In the genomic region with DNA sequence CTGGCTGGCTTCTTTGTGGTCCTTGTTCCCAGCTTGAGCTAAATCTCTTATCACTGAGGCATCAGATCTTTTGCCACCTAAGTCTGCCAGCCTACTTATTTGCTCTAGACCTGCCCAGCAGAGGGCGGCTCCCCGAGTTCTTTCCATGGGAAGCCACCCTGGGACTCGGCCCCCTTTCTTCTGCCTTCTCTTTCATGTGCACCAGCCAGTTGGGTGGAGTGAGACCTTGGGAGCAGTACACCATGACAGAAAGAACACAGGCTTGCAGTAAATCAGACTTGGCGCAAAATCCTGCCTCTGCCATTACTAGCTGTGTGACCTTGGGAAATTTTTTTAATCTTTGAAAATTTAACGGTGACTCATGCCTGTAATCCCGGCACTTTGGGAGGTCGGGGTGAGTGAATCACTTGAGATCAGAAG, we compare ENCODE assay signal across 8 cellular contexts. TPM values are rescaled to one million over a fixed set of nuclear protein-coding genes. Genes with fewer than 3 reads are reported as not detected.
DNase-seq lines count a peak whose midpoint lies in the region; ATAC-seq and TF ChIP-seq lines count a peak whose summit lies in the region.

No MANE protein-coding gene starts in this region.

- H3K27me3 ChIP-seq in CD4-positive, alpha-beta T cell (ENCODE audit: control insufficient read depth, insufficient read depth, low read length) = no peaks in the 10 kb centered on the region
- H3K27me3 ChIP-seq in foreskin keratinocyte = no peaks in the 10 kb centered on the region
- H3K27me3 ChIP-seq in upper lobe of right lung = no peaks in the 10 kb centered on the region

- intact Hi-C loops in CD4-positive, alpha-beta T cell (cut with DNase I, micrococcal nuclease) = loop anchor here in 1 of 2 experiments (10.0 kb wide), 1 partner anchor 48 kb away; a partner anchor contains a TSS
- intact Hi-C loops in upper lobe of right lung (cut with DNase I) = no loop called here

- H3K36me3 ChIP-seq in upper lobe of right lung = no peaks in the 10 kb centered on the region

- H3K36me3 Mint-ChIP-seq in CD4-positive, alpha-beta T cell (ENCODE audit: low read depth) = no peaks in the 10 kb centered on the region

- POLR2A ChIA-PET in CD4-positive, alpha-beta T cell (lab: Charles Lee) = interaction anchor here (0.6 to 1.8 kb wide), 3 partner anchors 13 to 139 kb away, joined by 3 to 6 read pairs (median 3); a partner anchor contains a TSS

- H3K4me3 ChIP-seq in upper lobe of right lung = no peak overlapping the region

- DNase-seq in CD4-positive, alpha-beta T cell = peak in 1 of 10 experiments; percentile 21
- DNase-seq in H4 (ENCODE audit: low spot score) (peak; percentile 55), foreskin keratinocyte (peak in 1 of 2 donors; percentile 25), upper lobe of right lung (peak; percentile 70), inferior parietal cortex (ENCODE audit: extremely low spot score) (no peak)

- H3K27ac Mint-ChIP-seq in CD4-positive, alpha-beta T cell = no peak overlapping the region

- H3K27me3 Mint-ChIP-seq in CD4-positive, alpha-beta T cell = no peaks in the 10 kb centered on the region

- peak; percentile 56 for ATAC-seq in CD4-positive, alpha-beta T cell (ENCODE audit: poor library complexity)
- ATAC-seq in SK-N-SH treated with all-trans-retinoic acid at 6 μM for 48 hours (peak; percentile 89), foreskin keratinocyte (peak; percentile 57), upper lobe of right lung (peak; percentile 71), HG02759 (IDR thresholded peaks at IDR 0.05; ENCODE audit: unreplicated experiment) (no peak), GM18867 (IDR thresholded peaks at IDR 0.05; ENCODE audit: unreplicated experiment) (no peak)

- no peaks in the 10 kb centered on the region for H3K9me3 ChIP-seq in CD4-positive, alpha-beta T cell (ENCODE audit: control insufficient read depth, low read length)
- no peaks in the 10 kb centered on the region for H3K9me3 ChIP-seq in upper lobe of right lung

- H3K4me3 Mint-ChIP-seq in CD4-positive, alpha-beta T cell = no peak overlapping the region

- CTCF ChIA-PET in CD4-positive, alpha-beta T cell (lab: Charles Lee) = interaction anchor here (0.5 to 2.2 kb wide), 5 partner anchors 18 to 293 kb away, joined by 3 to 6 read pairs (median 4); a partner anchor contains a TSS

- H3K27ac ChIP-seq in CD4-positive, alpha-beta T cell (ENCODE audit: low read depth, low read length) = no peak overlapping the region
- H3K27ac ChIP-seq in foreskin keratinocyte (no peak overlapping the region), upper lobe of right lung (no peak overlapping the region)

- TF ChIP-seq CTCF in CD4-positive, alpha-beta T cell (IDR thresholded peaks at IDR 0.05) = peak; percentile 27
- TF ChIP-seq CTCF in foreskin keratinocyte (conservative IDR thresholded peaks at IDR 0.05) (peak; percentile 66), upper lobe of right lung (IDR thresholded peaks at IDR 0.05) (peak; percentile 30)

- peaks cover 6% of the 10 kb centered on the region for H3K4me1 ChIP-seq in foreskin keratinocyte
- H3K4me1 ChIP-seq in upper lobe of right lung = no peaks in the 10 kb centered on the region

- peaks cover 24% of the 10 kb centered on the region for H3K4me1 Mint-ChIP-seq in CD4-positive, alpha-beta T cell (ENCODE audit: low read depth)

- H3K9me3 Mint-ChIP-seq in CD4-positive, alpha-beta T cell = no peaks in the 10 kb centered on the region

TF ChIP-seq in SK-N-SH treated with all-trans-retinoic acid at 6 μM for 48 hours, 23 proteins besides CTCF, POLR2A, EP300 and RAD21:
- TF ChIP-seq, protein P1, sequence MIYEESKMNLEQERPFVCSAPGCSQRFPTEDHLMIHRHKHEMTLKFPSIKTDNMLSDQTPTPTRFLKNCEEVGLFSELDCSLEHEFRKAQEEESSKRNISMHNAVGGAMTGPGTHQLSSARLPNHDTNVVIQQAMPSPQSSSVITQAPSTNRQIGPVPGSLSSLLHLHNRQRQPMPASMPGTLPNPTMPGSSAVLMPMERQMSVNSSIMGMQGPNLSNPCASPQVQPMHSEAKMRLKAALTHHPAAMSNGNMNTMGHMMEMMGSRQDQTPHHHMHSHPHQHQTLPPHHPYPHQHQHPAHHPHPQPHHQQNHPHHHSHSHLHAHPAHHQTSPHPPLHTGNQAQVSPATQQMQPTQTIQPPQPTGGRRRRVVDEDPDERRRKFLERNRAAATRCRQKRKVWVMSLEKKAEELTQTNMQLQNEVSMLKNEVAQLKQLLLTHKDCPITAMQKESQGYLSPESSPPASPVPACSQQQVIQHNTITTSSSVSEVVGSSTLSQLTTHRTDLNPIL (CRISPR knock-in tag; IDR thresholded peaks at IDR 0.05; ENCODE audit: low read depth) = no peak
- no peak for TF ChIP-seq ZFP3 (CRISPR knock-in tag; IDR thresholded peaks at IDR 0.05)
- no peak for TF ChIP-seq ESRRG (CRISPR knock-in tag; IDR thresholded peaks at IDR 0.05)
- TF ChIP-seq ZC3H10 (CRISPR knock-in tag; IDR thresholded peaks at IDR 0.05) = no peak
- TF ChIP-seq, protein P2, sequence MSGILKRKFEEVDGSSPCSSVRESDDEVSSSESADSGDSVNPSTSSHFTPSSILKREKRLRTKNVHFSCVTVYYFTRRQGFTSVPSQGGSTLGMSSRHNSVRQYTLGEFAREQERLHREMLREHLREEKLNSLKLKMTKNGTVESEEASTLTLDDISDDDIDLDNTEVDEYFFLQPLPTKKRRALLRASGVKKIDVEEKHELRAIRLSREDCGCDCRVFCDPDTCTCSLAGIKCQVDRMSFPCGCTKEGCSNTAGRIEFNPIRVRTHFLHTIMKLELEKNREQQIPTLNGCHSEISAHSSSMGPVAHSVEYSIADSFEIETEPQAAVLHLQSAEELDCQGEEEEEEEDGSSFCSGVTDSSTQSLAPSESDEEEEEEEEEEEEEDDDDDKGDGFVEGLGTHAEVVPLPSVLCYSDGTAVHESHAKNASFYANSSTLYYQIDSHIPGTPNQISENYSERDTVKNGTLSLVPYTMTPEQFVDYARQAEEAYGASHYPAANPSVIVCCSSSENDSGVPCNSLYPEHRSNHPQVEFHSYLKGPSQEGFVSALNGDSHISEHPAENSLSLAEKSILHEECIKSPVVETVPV (CRISPR knock-in tag; IDR thresholded peaks at IDR 0.05) = no peak
- TF ChIP-seq, protein P3, sequence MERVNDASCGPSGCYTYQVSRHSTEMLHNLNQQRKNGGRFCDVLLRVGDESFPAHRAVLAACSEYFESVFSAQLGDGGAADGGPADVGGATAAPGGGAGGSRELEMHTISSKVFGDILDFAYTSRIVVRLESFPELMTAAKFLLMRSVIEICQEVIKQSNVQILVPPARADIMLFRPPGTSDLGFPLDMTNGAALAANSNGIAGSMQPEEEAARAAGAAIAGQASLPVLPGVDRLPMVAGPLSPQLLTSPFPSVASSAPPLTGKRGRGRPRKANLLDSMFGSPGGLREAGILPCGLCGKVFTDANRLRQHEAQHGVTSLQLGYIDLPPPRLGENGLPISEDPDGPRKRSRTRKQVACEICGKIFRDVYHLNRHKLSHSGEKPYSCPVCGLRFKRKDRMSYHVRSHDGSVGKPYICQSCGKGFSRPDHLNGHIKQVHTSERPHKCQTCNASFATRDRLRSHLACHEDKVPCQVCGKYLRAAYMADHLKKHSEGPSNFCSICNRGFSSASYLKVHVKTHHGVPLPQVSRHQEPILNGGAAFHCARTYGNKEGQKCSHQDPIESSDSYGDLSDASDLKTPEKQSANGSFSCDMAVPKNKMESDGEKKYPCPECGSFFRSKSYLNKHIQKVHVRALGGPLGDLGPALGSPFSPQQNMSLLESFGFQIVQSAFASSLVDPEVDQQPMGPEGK (CRISPR knock-in tag; IDR thresholded peaks at IDR 0.05; ENCODE audit: borderline replicate concordance) = no peak
- no peak for TF ChIP-seq ZNF8 (CRISPR knock-in tag; IDR thresholded peaks at IDR 0.05)
- no peak for TF ChIP-seq ZNF70 (CRISPR knock-in tag; IDR thresholded peaks at IDR 0.05)
- no peak for TF ChIP-seq ISL1 (CRISPR knock-in tag; IDR thresholded peaks at IDR 0.05)
- no peak for TF ChIP-seq PPARA (CRISPR knock-in tag; IDR thresholded peaks at IDR 0.05; ENCODE audit: borderline replicate concordance)
- no peak for TF ChIP-seq BACH2 (CRISPR knock-in tag; IDR thresholded peaks at IDR 0.05; ENCODE audit: borderline replicate concordance)

RNA-seq across cellular contexts. Expression of a gene that starts 7.4 kb away (rescaled TPM):
- total RNA-seq in CD4-positive, alpha-beta T cell = 1 to 10 TPM; 2.5 to 3.0 TPM
- 6.3 and 13.8 TPM in 2 replicates for total RNA-seq in H4 (2014; rRNA removed; shearing (Covaris generic))
- total RNA-seq in foreskin keratinocyte (30.9 and 35.1 TPM in 2 replicates), upper lobe of right lung (34.2 TPM)
- polyA plus RNA-seq in foreskin keratinocyte = 41.6 and 44.9 TPM in 2 replicates

RNA-seq across cellular contexts. Expression of a gene that starts 24.1 kb away (rescaled TPM):
- total RNA-seq in CD4-positive, alpha-beta T cell = 100 to 1,000 TPM; 292 to 310 TPM
- total RNA-seq in H4 (2014; rRNA removed; shearing (Covaris generic)) = 270 and 319 TPM in 2 replicates
- total RNA-seq in foreskin keratinocyte (145 and 152 TPM in 2 replicates), upper lobe of right lung (244 TPM)
- polyA plus RNA-seq in foreskin keratinocyte = 91.0 and 105 TPM in 2 replicates

RNA-seq across cellular contexts. Expression of a gene that starts 44.9 kb away (rescaled TPM):
- 10 to 100 TPM; 31.7 to 36.8 TPM for total RNA-seq in CD4-positive, alpha-beta T cell
- total RNA-seq in H4 (2014; rRNA removed; shearing (Covaris generic)) = 2.9 and 24.5 TPM in 2 replicates
- total RNA-seq in foreskin keratinocyte (1.1 and 1.3 TPM in 2 replicates), upper lobe of right lung (19.0 TPM)
- polyA plus RNA-seq in foreskin keratinocyte = 0.60 and 1.1 TPM in 2 replicates

Comparison
In these comparisons a context has a peak if more than half of its experiments do, and no peak if none do; other contexts are left out.
1. ATAC-seq: peak in CD4-positive, alpha-beta T cell (single experiment), SK-N-SH treated with all-trans-retinoic acid at 6 μM for 48 hours (single experiment), foreskin keratinocyte (single experiment) and upper lobe of right lung (single experiment); none in HG02759 (single experiment) and GM18867 (single experiment).
2. Peak in every context shown above with its lines, with median percentiles within 50 percentile points of each other: CTCF ChIP-seq.